Comparison of ENCODE assay signal across 9 cellular contexts in the genomic region with DNA sequence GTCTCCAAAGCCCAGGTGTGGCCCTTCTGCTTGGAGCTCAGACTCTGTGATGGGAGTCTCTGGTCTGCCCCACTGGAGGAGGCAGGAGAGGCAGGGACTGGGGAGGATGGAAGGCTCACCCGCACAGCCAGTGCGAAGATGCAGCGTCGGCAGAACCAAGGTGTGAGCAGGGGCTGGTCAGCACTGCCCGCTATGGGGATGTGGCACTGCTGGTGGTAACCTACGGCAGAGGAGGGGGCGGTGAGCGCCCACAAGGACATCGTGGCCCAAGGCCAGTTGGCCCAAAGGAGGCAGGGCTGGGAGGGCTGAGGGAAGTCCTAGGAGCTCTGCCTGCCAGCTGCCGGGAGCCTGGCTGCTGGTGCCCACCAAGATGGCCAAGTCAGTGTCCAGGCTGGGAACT. TPM values are rescaled to one million over a fixed set of nuclear protein-coding genes. Genes with fewer than 3 reads are reported as not detected.
A peak's percentile ranks its signal among the peaks of the same experiment; 100 is the strongest.
DNase-seq lines count a peak whose midpoint lies in the region; ATAC-seq, FAIRE-seq and TF ChIP-seq lines count a peak whose summit lies in the region.
"Had no signal": no experiment of that assay in that cellular context is flagged by ENCODE, and none has a peak within 500 bp of the region (broad histone marks: within the 10 kb centered on the region; RNA-seq: fewer than 3 reads in every experiment).

No MANE protein-coding gene starts in this region.

- H3K9me3 Mint-ChIP-seq in activated naive CD4-positive, alpha-beta T cell treated with anti-CD3 and anti-CD28 coated beads for 36 hours, result no peaks in the 10 kb centered on the region
- H3K9me3 Mint-ChIP-seq in astrocyte (ENCODE audit: unreplicated experiment), result no peaks in the 10 kb centered on the region
- peaks cover 0 to 3% (median 0%) of the 10 kb centered on the region in 11 donors for H3K9me3 Mint-ChIP-seq in naive thymus-derived CD4-positive, alpha-beta T cell

- H4K20me1 ChIP-seq in astrocyte (ENCODE audit: insufficient read depth, low read length), result no peaks in the 10 kb centered on the region

- no peaks in the 10 kb centered on the region for H3K27me3 Mint-ChIP-seq in activated naive CD4-positive, alpha-beta T cell treated with anti-CD3 and anti-CD28 coated beads for 36 hours (ENCODE audit: low read depth)
- H3K27me3 Mint-ChIP-seq in astrocyte (ENCODE audit: low read depth, unreplicated experiment), result no peaks in the 10 kb centered on the region
- H3K27me3 Mint-ChIP-seq in naive thymus-derived CD4-positive, alpha-beta T cell, result no peaks in the 10 kb centered on the region

- H3K27me3 ChIP-seq in astrocyte (ENCODE audit: insufficient read depth, low read length) (no peaks in the 10 kb centered on the region), tibial nerve (no peaks in the 10 kb centered on the region)
- H3K27me3 ChIP-seq in naive thymus-derived CD4-positive, alpha-beta T cell (ENCODE audit: control insufficient read depth in 2 of 2, insufficient read depth in 2 of 2, low read length in 2 of 2), result no peaks in the 10 kb centered on the region

- ATAC-seq in naive thymus-derived CD4-positive, alpha-beta T cell, result no peak

- peaks cover 9% of the 10 kb centered on the region for H3K4me1 ChIP-seq in astrocyte (ENCODE audit: insufficient read depth, low read length)
- peaks cover 7 to 10% of the 10 kb centered on the region in 2 donors for H3K4me1 ChIP-seq in naive thymus-derived CD4-positive, alpha-beta T cell (ENCODE audit: control insufficient read depth in 2 of 2, insufficient read depth in 2 of 2, low read length in 2 of 2)
- peaks cover 0 to 21% (median 7%) of the 10 kb centered on the region in 4 donors for H3K4me1 ChIP-seq in tibial nerve

- CTCF ChIA-PET in activated naive CD4-positive, alpha-beta T cell treated with anti-CD3 and anti-CD28 coated beads for 36 hours (lab: Charles Lee), result interaction anchor here (0.6 to 4.5 kb wide), 15 partner anchors 10 to 190 kb away, joined by 3 to 18 read pairs (median 4); a partner anchor contains a TSS
- CTCF ChIA-PET in naive thymus-derived CD4-positive, alpha-beta T cell (lab: Charles Lee), result interaction anchor here (0.9 to 5.0 kb wide), 12 partner anchors 16 to 252 kb away, joined by 3 to 49 read pairs (median 4); no protein-coding TSS in a partner anchor

- TF ChIP-seq POLR2A in tibial nerve (IDR thresholded peaks at IDR 0.05), result no peak

- H3K36me3 ChIP-seq in astrocyte (ENCODE audit: insufficient read depth, low read length) (peaks cover 6% of the 10 kb centered on the region), tibial nerve (peaks cover 0 to 57% (median 0%) of the 10 kb centered on the region in 3 donors)
- peaks cover 0 to 52% (median 0%) of the 10 kb centered on the region in 3 experiments for H3K36me3 ChIP-seq in naive thymus-derived CD4-positive, alpha-beta T cell (ENCODE audit: control insufficient read depth in 2 of 3, insufficient read depth in 3 of 3, low read length in 3 of 3)

- H3K79me2 ChIP-seq in astrocyte (ENCODE audit: insufficient read depth, low read length), result peaks cover 8% of the 10 kb centered on the region

- TF ChIP-seq CTCF in astrocyte (IDR thresholded peaks at IDR 0.05; ENCODE audit: insufficient read depth, low read depth, low read length) (no peak), tibial nerve (IDR thresholded peaks at IDR 0.05) (no peak)

- H3K4me1 Mint-ChIP-seq in activated naive CD4-positive, alpha-beta T cell treated with anti-CD3 and anti-CD28 coated beads for 36 hours (ENCODE audit: low read depth), result peaks cover 58% of the 10 kb centered on the region
- peaks cover 9% of the 10 kb centered on the region for H3K4me1 Mint-ChIP-seq in astrocyte (ENCODE audit: low read depth, unreplicated experiment)
- H3K4me1 Mint-ChIP-seq in naive thymus-derived CD4-positive, alpha-beta T cell, result peaks cover 15 to 58% (median 33%) of the 10 kb centered on the region in 7 donors

- H3K4me3 Mint-ChIP-seq in activated naive CD4-positive, alpha-beta T cell treated with anti-CD3 and anti-CD28 coated beads for 36 hours, result peak overlapping the region; percentile 74
- no peak overlapping the region for H3K4me3 Mint-ChIP-seq in astrocyte (ENCODE audit: unreplicated experiment)
- peak overlapping the region in 4 of 10 donors; percentile 57 to 91 (median 84) for H3K4me3 Mint-ChIP-seq in naive thymus-derived CD4-positive, alpha-beta T cell

- peak overlapping the region; percentile 93 for H3K4me2 ChIP-seq in astrocyte (ENCODE audit: low read length)

- intact Hi-C loops in activated naive CD4-positive, alpha-beta T cell treated with anti-CD3 and anti-CD28 coated beads for 36 hours (cut with micrococcal nuclease), result loop anchor here (1.0 kb wide), 2 partner anchors 76 to 155 kb away; a partner anchor contains a TSS
- intact Hi-C loops in naive thymus-derived CD4-positive, alpha-beta T cell (cut with micrococcal nuclease), result loop anchor here (1.0 to 2.0 kb wide), 11 partner anchors 8 to 331 kb away; a partner anchor contains a TSS

- H3K27ac ChIP-seq in astrocyte (ENCODE audit: low read depth, low read length), result no peak overlapping the region
- peak overlapping the region; percentile 77 for H3K27ac ChIP-seq in naive thymus-derived CD4-positive, alpha-beta T cell (ENCODE audit: low read depth, low read length)
- peak overlapping the region; percentile 89 to 96 (median 90) for H3K27ac ChIP-seq in tibial nerve

- no peak for DNase-seq in activated naive CD4-positive, alpha-beta T cell treated with anti-CD3 and anti-CD28 coated beads for 36 hours
- no peak for DNase-seq in activated naive CD4-positive, alpha-beta T cell treated with Interleukin-2 at 50 U/mL for 16 hours
- DNase-seq in astrocyte (ENCODE audit: low read depth) (no peak), tibial nerve (ENCODE audit: low spot score in 2 of 2) (no peak), DMS79 (lab: John Stamatoyannopoulos, UW) (no peak), cerebellar cortex (ENCODE audit: low spot score) (no peak), A172 (ENCODE audit: low spot score) (no peak)
- no peak for DNase-seq in naive thymus-derived CD4-positive, alpha-beta T cell
- DNase-seq: NCI-H2029 treated with DMSO at 0.1 percent for 48 hours had no signal

- no peak overlapping the region for H2AFZ ChIP-seq in astrocyte (ENCODE audit: low read depth, low read length)

- H3K4me3 ChIP-seq in astrocyte (ENCODE audit: insufficient read depth, low read depth, low read length) (no peak overlapping the region), tibial nerve (no peak overlapping the region)
- no peak overlapping the region for H3K4me3 ChIP-seq in naive thymus-derived CD4-positive, alpha-beta T cell (ENCODE audit: low read length)

- POLR2A ChIA-PET in naive thymus-derived CD4-positive, alpha-beta T cell (lab: Charles Lee), result interaction anchor here (0.7 to 16.9 kb wide), 13 partner anchors 9 to 120 kb away, joined by 3 to 703 read pairs (median 16); a partner anchor contains a TSS

- H3K9me3 ChIP-seq in astrocyte (ENCODE audit: insufficient read depth, low read depth, low read length) (no peaks in the 10 kb centered on the region), tibial nerve (no peaks in the 10 kb centered on the region)
- H3K9me3 ChIP-seq in naive thymus-derived CD4-positive, alpha-beta T cell (ENCODE audit: control insufficient read depth in 2 of 3, low read length in 3 of 3), result no peaks in the 10 kb centered on the region

- WGBS in tibial nerve, 2 donors, result 80 to 89% methylated on average over 10 of the region's 10 CpGs

- peak overlapping the region; percentile 66 for H3K9ac ChIP-seq in astrocyte (ENCODE audit: low read length)

- H3K27ac Mint-ChIP-seq in activated naive CD4-positive, alpha-beta T cell treated with anti-CD3 and anti-CD28 coated beads for 36 hours, result peak overlapping the region; percentile 87
- H3K27ac Mint-ChIP-seq in astrocyte (ENCODE audit: unreplicated experiment), result no peak overlapping the region
- H3K27ac Mint-ChIP-seq in naive thymus-derived CD4-positive, alpha-beta T cell, result peak overlapping the region in 8 of 9 donors; percentile 79 to 97 (median 95)

- no peak for FAIRE-seq in astrocyte (lab: Jason Lieb, UNC)

- peaks cover 77% of the 10 kb centered on the region for H3K36me3 Mint-ChIP-seq in activated naive CD4-positive, alpha-beta T cell treated with anti-CD3 and anti-CD28 coated beads for 36 hours (ENCODE audit: low read depth)
- peaks cover 6% of the 10 kb centered on the region for H3K36me3 Mint-ChIP-seq in astrocyte (ENCODE audit: low read depth, unreplicated experiment)
- H3K36me3 Mint-ChIP-seq in naive thymus-derived CD4-positive, alpha-beta T cell, result peaks cover 0 to 50% (median 15%) of the 10 kb centered on the region in 5 donors

- no peak for TF ChIP-seq EP300 in tibial nerve (IDR thresholded peaks at IDR 0.05)

RNA-seq across cellular contexts. Expression of a gene that starts 7.3 kb away (rescaled TPM):
- 100 to 1,000 TPM; 289 to 295 TPM for total RNA-seq in activated naive CD4-positive, alpha-beta T cell treated with anti-CD3 and anti-CD28 coated beads for 36 hours
- total RNA-seq in astrocyte (18.0 and 19.5 TPM in 2 replicates), tibial nerve (10 to 100 TPM; 31.2 to 61.6 (median 44.3) TPM)
- 100 to 1,000 TPM in 3 of 5 experiments, 10 to 100 TPM in 2; 65.9 to 271 (median 197) TPM for total RNA-seq in naive thymus-derived CD4-positive, alpha-beta T cell
- polyA plus RNA-seq in naive thymus-derived CD4-positive, alpha-beta T cell, result 10 to 100 TPM; 13.1 to 16.5 TPM
- 47.0 and 47.8 TPM in 2 replicates for total RNA-seq in A172 (2014; rRNA removed; shearing (Covaris generic))

RNA-seq across cellular contexts. Expression of a gene that starts 27.0 kb away (rescaled TPM):
- total RNA-seq in activated naive CD4-positive, alpha-beta T cell treated with anti-CD3 and anti-CD28 coated beads for 36 hours, result 10 to 100 TPM; 62.1 to 63.5 TPM
- total RNA-seq in astrocyte (66.2 and 78.1 TPM in 2 replicates), tibial nerve (10 to 100 TPM; 33.9 to 37.7 (median 37.4) TPM)
- total RNA-seq in naive thymus-derived CD4-positive, alpha-beta T cell, result 10 to 100 TPM; 33.5 to 63.9 (median 44.0) TPM
- 10 to 100 TPM; 22.3 to 29.2 TPM for polyA plus RNA-seq in naive thymus-derived CD4-positive, alpha-beta T cell
- 56.1 and 65.9 TPM in 2 replicates for total RNA-seq in A172 (2014; rRNA removed; shearing (Covaris generic))

RNA-seq across cellular contexts. Expression of a gene that starts 56.9 kb away (rescaled TPM):
- total RNA-seq in activated naive CD4-positive, alpha-beta T cell treated with anti-CD3 and anti-CD28 coated beads for 36 hours, result 10 to 100 TPM; 80.6 to 85.0 TPM
- total RNA-seq in astrocyte, result 4.2 and 4.7 TPM in 2 replicates
- total RNA-seq in naive thymus-derived CD4-positive, alpha-beta T cell, result 100 to 1,000 TPM in 2 of 5 experiments, 10 to 100 TPM in 3; 58.7 to 131 (median 98.2) TPM
- 1 to 10 TPM; 3.7 to 6.6 TPM for polyA plus RNA-seq in naive thymus-derived CD4-positive, alpha-beta T cell
- total RNA-seq in tibial nerve, result 10 to 100 TPM; 12.3 to 21.0 (median 19.8) TPM
- total RNA-seq in A172 (2014; rRNA removed; shearing (Covaris generic)), result 0.91 and 0.95 TPM in 2 replicates
